In the genomic region with DNA sequence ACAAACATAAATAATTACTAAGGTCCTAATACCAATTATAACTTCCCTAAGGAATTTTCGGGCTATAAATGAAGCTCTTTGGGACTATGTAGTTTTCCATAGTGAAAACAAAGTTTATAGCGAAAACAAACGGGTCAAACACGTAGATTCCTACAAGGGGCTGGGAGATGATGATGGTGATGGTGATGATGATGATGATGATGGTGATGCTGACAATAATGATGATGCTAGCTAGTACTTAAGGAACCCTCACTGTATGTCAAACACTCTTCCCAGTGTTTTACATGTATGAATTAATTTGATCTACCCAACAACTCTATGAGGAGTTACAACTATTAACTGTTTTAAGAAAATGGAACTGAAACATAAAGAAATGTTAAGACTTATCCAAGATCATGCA, we compare ENCODE assay signal across 36 cellular contexts.
A peak's percentile ranks its signal among the peaks of the same experiment; 100 is the strongest.
DNase-seq lines count a peak whose midpoint lies in the region; ATAC-seq, FAIRE-seq and TF ChIP-seq lines count a peak whose summit lies in the region.
"Had no signal": no experiment of that assay in that cellular context is flagged by ENCODE, and none has a peak within 500 bp of the region (broad histone marks: within the 10 kb centered on the region; RNA-seq: fewer than 3 reads in every experiment).

No MANE protein-coding gene starts in this region.

- H3K79me2 ChIP-seq in HepG2 (ENCODE audit: insufficient read depth, low read length), result no peaks in the 10 kb centered on the region

- H3K4me1 ChIP-seq in HepG2 (ENCODE audit: insufficient read depth, low read length), result peaks cover 7% of the 10 kb centered on the region; the same call in 1 of the 2 replicates
- H3K4me1 ChIP-seq in right lobe of liver, result peaks cover 0 to 9% (median 0%) of the 10 kb centered on the region in 4 donors
- H3K4me1 ChIP-seq in HEK293 (ENCODE audit: control insufficient read depth, insufficient read depth, low read length), result no peaks in the 10 kb centered on the region
- H3K4me1 ChIP-seq: A549; BE2C; BLaER1; BLaER1 treated with 17β-estradiol and CSF1 and Interleukin-3, amounts not matched to agents 10 nM and 100 nM; Caco-2 had no signal

- H3K4me2 ChIP-seq in HepG2 (ENCODE audit: low read depth, low read length), result no peak overlapping the region
- H3K4me2 ChIP-seq: A549; BLaER1; BLaER1 treated with 17β-estradiol and CSF1 and Interleukin-3, amounts not matched to agents 10 nM and 100 nM had no signal

- H3K9me3 Mint-ChIP-seq in glutamatergic neuron (ENCODE audit: unreplicated experiment), result no peaks in the 10 kb centered on the region
- no peaks in the 10 kb centered on the region for H3K9me3 Mint-ChIP-seq in activated CD4-positive, alpha-beta T cell treated with anti-CD3 and anti-CD28 coated beads for 36 hours (ENCODE audit: low read depth)
- H3K9me3 Mint-ChIP-seq: CD4-positive, alpha-beta T cell; CD8-positive, alpha-beta memory T cell; CD8-positive, alpha-beta T cell had no signal

- no peak overlapping the region for H3K4me3 Mint-ChIP-seq in glutamatergic neuron (ENCODE audit: unreplicated experiment)
- no peak overlapping the region for H3K4me3 Mint-ChIP-seq in activated CD4-positive, alpha-beta T cell treated with anti-CD3 and anti-CD28 coated beads for 36 hours
- H3K4me3 Mint-ChIP-seq: B cell; CD14-positive monocyte; CD4-positive, alpha-beta memory T cell; CD4-positive, alpha-beta T cell; CD4-positive, CD25-positive, alpha-beta regulatory T cell; CD8-positive, alpha-beta memory T cell; CD8-positive, alpha-beta T cell had no signal

- H3K27ac Mint-ChIP-seq in glutamatergic neuron (ENCODE audit: unreplicated experiment), result no peak overlapping the region
- no peak overlapping the region for H3K27ac Mint-ChIP-seq in activated CD4-positive, alpha-beta T cell treated with anti-CD3 and anti-CD28 coated beads for 36 hours
- H3K27ac Mint-ChIP-seq: B cell; CD4-positive, alpha-beta memory T cell; CD4-positive, alpha-beta T cell; CD4-positive, CD25-positive, alpha-beta regulatory T cell; CD8-positive, alpha-beta memory T cell; CD8-positive, alpha-beta T cell had no signal

- TF ChIP-seq EP300 in HepG2 (IDR thresholded peaks at IDR 0.05; ENCODE audit: low read depth in 2 of 2, low read length in 2 of 2), result no peak
- TF ChIP-seq EP300 in HepG2 (CRISPR knock-in tag; IDR thresholded peaks at IDR 0.05; ENCODE audit: borderline replicate concordance), result no peak

- no peak overlapping the region for H2AFZ ChIP-seq in HepG2 (ENCODE audit: low read length)

- no peaks in the 10 kb centered on the region for H3K36me3 Mint-ChIP-seq in glutamatergic neuron (ENCODE audit: unreplicated experiment)
- H3K36me3 Mint-ChIP-seq in activated CD4-positive, alpha-beta T cell treated with anti-CD3 and anti-CD28 coated beads for 36 hours (ENCODE audit: low read depth), result no peaks in the 10 kb centered on the region
- H3K36me3 Mint-ChIP-seq: CD14-positive monocyte; CD4-positive, alpha-beta memory T cell; CD4-positive, CD25-positive, alpha-beta regulatory T cell; CD8-positive, alpha-beta memory T cell; CD8-positive, alpha-beta T cell had no signal

- no TSS peak for BruUV-seq in HepG2 (replicated peaks; lab: Mats Ljungman, UMichigan)

- no peaks in the 10 kb centered on the region for H4K20me1 ChIP-seq in HepG2 (ENCODE audit: insufficient read depth, low read length)
- H4K20me1 ChIP-seq: BLaER1; BLaER1 treated with 17β-estradiol and CSF1 and Interleukin-3, amounts not matched to agents 10 nM and 100 nM had no signal

- ATAC-seq in HepG2, result no peak
- ATAC-seq in right lobe of liver, result no peak
- ATAC-seq in activated CD4-positive, alpha-beta T cell treated with anti-CD3 and anti-CD28 coated beads for 36 hours, result no peak
- ATAC-seq: A549; CD8-positive, alpha-beta T cell had no signal

- in situ Hi-C loops in HepG2 (cut with HindIII; ENCODE audit: extremely low pct_ligation_motif_present, low pct_unique_long_range_greater_than_20kb), result no loop called here

- TF ChIP-seq POLR2A in HepG2 (IDR thresholded peaks at IDR 0.05; ENCODE audit: insufficient read depth in 1 of 2, low read depth in 2 of 2, low read length in 2 of 2) (no peak), right lobe of liver (IDR thresholded peaks at IDR 0.05) (no peak)

- H3K36me3 ChIP-seq in HepG2 (replicated peaks in 1 of 2; ENCODE audit: control insufficient read depth in 1 of 2, insufficient read depth in 2 of 2, low read length in 2 of 2) (no peaks in the 10 kb centered on the region), right lobe of liver (no peaks in the 10 kb centered on the region), HEK293 (ENCODE audit: control insufficient read depth in 2 of 2, insufficient read depth in 1 of 2, low read length in 2 of 2) (no peaks in the 10 kb centered on the region)
- H3K36me3 ChIP-seq: BE2C; BLaER1; BLaER1 treated with 17β-estradiol and CSF1 and Interleukin-3, amounts not matched to agents 10 nM and 100 nM had no signal

- H3K9me3 ChIP-seq in HepG2 (ENCODE audit: low read length), result no peaks in the 10 kb centered on the region
- H3K9me3 ChIP-seq in right lobe of liver, result no peaks in the 10 kb centered on the region
- H3K9me3 ChIP-seq in HEK293 (ENCODE audit: control insufficient read depth, insufficient read depth, low read depth, low read length), result no peaks in the 10 kb centered on the region
- H3K9me3 ChIP-seq: A549; BE2C; BLaER1; BLaER1 treated with 17β-estradiol and CSF1 and Interleukin-3, amounts not matched to agents 10 nM and 100 nM; Caco-2 had no signal

- TF ChIP-seq RAD21 in HepG2 (CRISPR knock-in tag; IDR thresholded peaks at IDR 0.05), result no peak

- H3K27me3 ChIP-seq in HepG2 (ENCODE audit: control insufficient read depth in 1 of 2, insufficient read depth in 2 of 2, low read length in 2 of 2) (peaks cover 0 to 9% of the 10 kb centered on the region in 2 experiments; a peak in 3 of 5 replicates), right lobe of liver (no peaks in the 10 kb centered on the region)
- H3K27me3 ChIP-seq: BE2C; BLaER1; BLaER1 treated with 17β-estradiol and CSF1 and Interleukin-3, amounts not matched to agents 10 nM and 100 nM had no signal

- TF ChIP-seq CTCF in HepG2 (CRISPR knock-in tag; IDR thresholded peaks at IDR 0.05) (no peak), right lobe of liver (IDR thresholded peaks at IDR 0.05) (no peak), HEK293 (tag by site-specific recombination; IDR thresholded peaks at IDR 0.05) (no peak), D721Med (IDR thresholded peaks at IDR 0.05; ENCODE audit: insufficient read depth, missing control alignments) (no peak), glutamatergic neuron (IDR thresholded peaks at IDR 0.05; ENCODE audit: partially characterized antibody, unreplicated experiment) (no peak)

- peaks cover 2% of the 10 kb centered on the region for H3K27me3 Mint-ChIP-seq in glutamatergic neuron (ENCODE audit: unreplicated experiment)
- no peaks in the 10 kb centered on the region for H3K27me3 Mint-ChIP-seq in activated CD4-positive, alpha-beta T cell treated with anti-CD3 and anti-CD28 coated beads for 36 hours
- H3K27me3 Mint-ChIP-seq: B cell; CD4-positive, alpha-beta memory T cell; CD4-positive, alpha-beta T cell; CD4-positive, CD25-positive, alpha-beta regulatory T cell; CD8-positive, alpha-beta memory T cell had no signal

- FAIRE-seq in HepG2 (lab: Jason Lieb, UNC) (no peak), HTR-8/SVneo (lab: Jason Lieb, UNC) (peak; percentile 52), urothelium cell line (lab: Jason Lieb, UNC) (peak; percentile 55), D721Med (lab: Jason Lieb, UNC) (no peak)
- FAIRE-seq: A204.1, A549 had no signal

- intact Hi-C loops in HepG2 (cut with micrococcal nuclease; ENCODE audit: unreplicated experiment), result no loop called here
- intact Hi-C loops in right lobe of liver (cut with DNase I), result no loop called here
- intact Hi-C loops in activated CD4-positive, alpha-beta T cell treated with anti-CD3 and anti-CD28 coated beads for 36 hours (cut with DNase I, micrococcal nuclease), result no loop called here

- H3K4me3 ChIP-seq in HepG2 (replicated peaks in 1 of 3; ENCODE audit: insufficient read depth in 1 of 3, low read depth in 2 of 3, low read length in 3 of 3) (no peak overlapping the region), right lobe of liver (no peak overlapping the region), HEK293 (ENCODE audit: low read depth, low read length) (no peak overlapping the region)
- H3K4me3 ChIP-seq: A549; BLaER1; BLaER1 treated with 17β-estradiol and CSF1 and Interleukin-3, amounts not matched to agents 10 nM and 100 nM had no signal

- DNase-seq in HepG2 (ENCODE audit: low spot score), result no peak
- no peak for DNase-seq in right lobe of liver
- DNase-seq in HTR-8/SVneo (ENCODE audit: insufficient read length, low spot score), result no peak
- DNase-seq in urothelium cell line (ENCODE audit: low spot score), result no peak
- DNase-seq in D721Med (ENCODE audit: insufficient read length, low spot score), result no peak
- DNase-seq in glutamatergic neuron, result no peak
- DNase-seq in activated CD4-positive, alpha-beta T cell treated with anti-CD3 and anti-CD28 coated beads for 36 hours, result no peak
- DNase-seq: 8988T; ACHN; AML-193; BE2C; C1 segment of cervical spinal cord; Caco-2; Calu3; CD4-positive, alpha-beta memory T cell; CD4-positive, alpha-beta T cell; CD4-positive, CD25-positive, alpha-beta regulatory T cell; CD8-positive, alpha-beta memory T cell; CD8-positive, alpha-beta T cell; COR-L47; DMS 273 treated with DMSO at 0.1 percent for 48 hours; DMS153; DMS53; DMS79; DMS79 treated with DMSO at 0.1 percent for 48 hours; DND-41; EL had no signal

- CTCF ChIA-PET in HepG2 (lab: Yijun Ruan, JAX; ENCODE audit: low intra/inter-chr PET ratio, low total read pairs), result no interaction called here
- CTCF ChIA-PET in HEK293 (lab: Yijun Ruan, JAX), result no interaction called here
- CTCF ChIA-PET in activated CD4-positive, alpha-beta T cell treated with anti-CD3 and anti-CD28 coated beads for 36 hours (lab: Charles Lee), result no interaction called here

- H3K27ac ChIP-seq in HepG2 (ENCODE audit: extremely low read length, insufficient read depth, low read length), result no peak overlapping the region
- H3K27ac ChIP-seq in right lobe of liver, result no peak overlapping the region
- no peak overlapping the region for H3K27ac ChIP-seq in HEK293 (ENCODE audit: extremely low read depth, low read depth, low read length)
- H3K27ac ChIP-seq: 22Rv1; A549; BLaER1; BLaER1 treated with 17β-estradiol and CSF1 and Interleukin-3, amounts not matched to agents 10 nM and 100 nM; C4-2B had no signal

- H3K9ac ChIP-seq in HepG2 (ENCODE audit: insufficient read depth, low read depth, low read length), result no peak overlapping the region
- H3K9ac ChIP-seq: BLaER1; BLaER1 treated with 17β-estradiol and CSF1 and Interleukin-3, amounts not matched to agents 10 nM and 100 nM had no signal

- POLR2A ChIA-PET in HepG2 (lab: Yijun Ruan, JAX) (no interaction called here), HEK293 (lab: Yijun Ruan, JAX) (no interaction called here)
- POLR2A ChIA-PET in activated CD4-positive, alpha-beta T cell treated with anti-CD3 and anti-CD28 coated beads for 36 hours (lab: Charles Lee), result no interaction called here

- 43% methylated on average over 4 of the region's 4 CpGs for WGBS in HepG2 (ENCODE audit: low lambda C conversion rate)
- 91% methylated on average over 4 of the region's 4 CpGs for WGBS in right lobe of liver (ENCODE audit: insufficient coverage, low coverage, low lambda C conversion rate, missing lambda C conversion rate)

- H3K4me1 Mint-ChIP-seq in glutamatergic neuron (ENCODE audit: low read depth, unreplicated experiment), result no peaks in the 10 kb centered on the region
- peaks cover 7% of the 10 kb centered on the region for H3K4me1 Mint-ChIP-seq in activated CD4-positive, alpha-beta T cell treated with anti-CD3 and anti-CD28 coated beads for 36 hours
- H3K4me1 Mint-ChIP-seq: CD14-positive monocyte had no signal
